In the genomic region with DNA sequence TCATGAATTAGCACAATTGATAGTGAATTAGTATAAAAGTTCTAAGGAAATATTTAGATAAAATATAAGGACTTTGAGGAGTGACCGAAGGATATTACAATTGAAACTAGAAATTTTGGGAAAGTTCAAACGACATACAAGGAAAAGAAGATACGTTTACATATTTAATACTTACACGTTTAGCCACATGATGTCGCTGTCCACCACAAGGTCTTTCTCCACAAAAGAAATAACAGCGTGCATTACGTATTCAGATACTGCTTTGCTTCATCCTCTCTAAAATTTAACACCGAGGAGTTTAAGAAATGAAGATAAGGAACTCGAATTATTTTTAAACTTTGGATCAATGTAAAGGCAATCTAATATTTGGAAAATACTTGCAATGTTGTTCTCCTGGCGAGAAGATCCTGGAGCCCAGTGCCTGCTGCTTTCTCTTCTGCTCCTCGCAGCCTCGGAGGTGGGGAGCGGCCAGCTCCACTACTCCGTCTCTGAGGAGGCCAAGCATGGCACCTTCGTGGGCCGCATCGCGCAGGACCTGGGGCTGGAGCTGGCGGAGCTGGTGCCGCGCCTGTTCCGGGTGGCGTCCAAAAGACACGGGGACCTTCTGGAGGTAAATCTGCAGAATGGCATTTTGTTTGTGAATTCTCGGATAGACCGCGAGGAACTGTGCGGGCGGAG, we compare ENCODE assay signal across 10 cellular contexts. TPM values are rescaled to one million over a fixed set of nuclear protein-coding genes. Genes with fewer than 3 reads are reported as not detected.
A peak's percentile ranks its signal among the peaks of the same experiment; 100 is the strongest.
DNase-seq lines count a peak whose midpoint lies in the region; ATAC-seq and TF ChIP-seq lines count a peak whose summit lies in the region.
"Had no signal": no experiment of that assay in that cellular context is flagged by ENCODE, and none has a peak within 500 bp of the region (broad histone marks: within the 10 kb centered on the region; RNA-seq: fewer than 3 reads in every experiment).

TSS of gene PCDHA3 (plus strand) at position 242 of the 678 bp plus-strand sequence.

- H3K36me3 Mint-ChIP-seq in progenitor cell of endocrine pancreas (ENCODE audit: insufficient read depth): peaks cover 52% of the 10 kb centered on the region
- H3K36me3 Mint-ChIP-seq in activated CD4-positive, alpha-beta memory T cell treated with anti-CD3 and anti-CD28 coated beads, Interleukin-2, amount 10 ng/mL, durations not matched to agents 7 days and 5 days (ENCODE audit: low read depth): peaks cover 5% of the 10 kb centered on the region

- CTCF ChIA-PET in activated CD4-positive, alpha-beta memory T cell treated with anti-CD3 and anti-CD28 coated beads, Interleukin-2, amount 10 ng/mL, durations not matched to agents 7 days and 5 days (lab: Charles Lee): no interaction called here

- H3K4me3 ChIP-seq in epithelial cell of proximal tubule (ENCODE audit: low read depth, low read length): peak within 1 kb of the TSS; percentile 44

- H3K27ac Mint-ChIP-seq in progenitor cell of endocrine pancreas: peak within 1 kb of the TSS; percentile 37
- H3K27ac Mint-ChIP-seq in activated CD4-positive, alpha-beta memory T cell treated with anti-CD3 and anti-CD28 coated beads, Interleukin-2, amount 10 ng/mL, durations not matched to agents 7 days and 5 days: no peak within 1 kb of the TSS

- peaks cover 1% of the 10 kb centered on the region for H3K4me1 Mint-ChIP-seq in progenitor cell of endocrine pancreas (ENCODE audit: low read depth)
- H3K4me1 Mint-ChIP-seq in activated CD4-positive, alpha-beta memory T cell treated with anti-CD3 and anti-CD28 coated beads, Interleukin-2, amount 10 ng/mL, durations not matched to agents 7 days and 5 days: no peaks in the 10 kb centered on the region

- ATAC-seq in GM18861 (IDR thresholded peaks at IDR 0.05; ENCODE audit: unreplicated experiment): no peak
- ATAC-seq: PC-3 had no signal

- H3K4me3 Mint-ChIP-seq in progenitor cell of endocrine pancreas (ENCODE audit: low read depth): peak within 1 kb of the TSS; percentile 26
- no peak within 1 kb of the TSS for H3K4me3 Mint-ChIP-seq in activated CD4-positive, alpha-beta memory T cell treated with anti-CD3 and anti-CD28 coated beads, Interleukin-2, amount 10 ng/mL, durations not matched to agents 7 days and 5 days

- TF ChIP-seq CTCF in epithelial cell of proximal tubule (conservative IDR thresholded peaks at IDR 0.05; ENCODE audit: low read depth, low read length) (peak; percentile 42), progenitor cell of endocrine pancreas (IDR thresholded peaks at IDR 0.05; ENCODE audit: unreplicated experiment) (no peak)

- DNase-seq in Daoy (ENCODE audit: low read depth): peak; percentile 33
- peak; percentile 34 for DNase-seq in NCI-H2029 (lab: John Stamatoyannopoulos, UW)
- no peak for DNase-seq in epithelial cell of proximal tubule (ENCODE audit: low read depth)
- no peak for DNase-seq in progenitor cell of endocrine pancreas (ENCODE audit: low spot score, unreplicated experiment)
- DNase-seq in SKM-1 treated with dmso at 0.1 percent for 144 hours (lab: John Stamatoyannopoulos, UW; ENCODE audit: unreplicated experiment): no peak
- DNase-seq in activated CD4-positive, alpha-beta memory T cell treated with anti-CD3 and anti-CD28 coated beads, Interleukin-2, amount 10 ng/mL, durations not matched to agents 7 days and 5 days: no peak
- DNase-seq in NCI-H2227 treated with DMSO at 0.1 percent for 48 hours (lab: John Stamatoyannopoulos, UW): no peak
- DNase-seq: activated CD8-positive, alpha-beta memory T cell treated with anti-CD3 and anti-CD28 coated beads, Interleukin-2, amount 50 U/mL, for 48 hours; PC-3 had no signal

- H3K9me3 Mint-ChIP-seq in progenitor cell of endocrine pancreas (ENCODE audit: low read depth): peaks cover 37% of the 10 kb centered on the region
- peaks cover 20% of the 10 kb centered on the region for H3K9me3 Mint-ChIP-seq in activated CD4-positive, alpha-beta memory T cell treated with anti-CD3 and anti-CD28 coated beads, Interleukin-2, amount 10 ng/mL, durations not matched to agents 7 days and 5 days

- POLR2A ChIA-PET in activated CD4-positive, alpha-beta memory T cell treated with anti-CD3 and anti-CD28 coated beads, Interleukin-2, amount 10 ng/mL, durations not matched to agents 7 days and 5 days (lab: Charles Lee): no interaction called here

- no peaks in the 10 kb centered on the region for H3K27me3 Mint-ChIP-seq in progenitor cell of endocrine pancreas
- no peaks in the 10 kb centered on the region for H3K27me3 Mint-ChIP-seq in activated CD4-positive, alpha-beta memory T cell treated with anti-CD3 and anti-CD28 coated beads, Interleukin-2, amount 10 ng/mL, durations not matched to agents 7 days and 5 days

RNA-seq across cellular contexts. Expression of gene PCDHA3, which starts in this region (rescaled TPM):
- 0.12 and 0.34 TPM in 2 replicates for total RNA-seq in Daoy (2014; rRNA removed; shearing (Covaris generic))
- 0.06 TPM in 1 of 2 replicates, not detected in the other for total RNA-seq in epithelial cell of proximal tubule
- 1.5 and 2.4 TPM in 2 replicates for total RNA-seq in progenitor cell of endocrine pancreas
- total RNA-seq in activated CD4-positive, alpha-beta memory T cell treated with anti-CD3 and anti-CD28 coated beads, Interleukin-2, amount 10 ng/mL, durations not matched to agents 7 days and 5 days: not detected
- total RNA-seq: PC-3 had no signal

Comparison
In these comparisons a context has a peak if more than half of its experiments do, and no peak if none do; other contexts are left out.
1. Peak in DNase-seq in Daoy; RNA of the gene not detected or under 1 TPM.